16 cellular contexts compared by ENCODE assay signal in genomic region chr14:90263748-90264449, GRCh38. TPM values are rescaled to one million over a fixed set of nuclear protein-coding genes. Genes with fewer than 3 reads are reported as not detected.
DNase-seq lines count a peak whose midpoint lies in the region; ATAC-seq and FAIRE-seq lines count a peak whose summit lies in the region.
"Had no signal": no experiment of that assay in that cellular context is flagged by ENCODE, and none has a peak within 500 bp of the region (broad histone marks: within the 10 kb centered on the region; RNA-seq: fewer than 3 reads in every experiment).

No MANE protein-coding gene starts in this region.

- H3K4me1 ChIP-seq in CD4-positive, CD25-positive, alpha-beta regulatory T cell (ENCODE audit: control insufficient read depth, insufficient read depth, low read length, poor library complexity, severe bottlenecking), result peaks cover 13% of the 10 kb centered on the region
- H3K4me1 ChIP-seq: gastroesophageal sphincter had no signal

- peak overlapping the region in 2 of 4 donors; percentile 24 to 33 for H3K4me3 Mint-ChIP-seq in CD4-positive, CD25-positive, alpha-beta regulatory T cell
- H3K4me3 Mint-ChIP-seq: B cell had no signal

- peak overlapping the region; percentile 57 for H3K27ac ChIP-seq in CD4-positive, CD25-positive, alpha-beta regulatory T cell (ENCODE audit: insufficient read depth, low read length, poor library complexity, severe bottlenecking)
- H3K27ac ChIP-seq: gastroesophageal sphincter, HL-60, right atrium auricular region had no signal

- H3K4me3 ChIP-seq in CD4-positive, CD25-positive, alpha-beta regulatory T cell (ENCODE audit: low read depth, low read length), result peak overlapping the region; percentile 13
- H3K4me3 ChIP-seq: gastroesophageal sphincter, lung, right atrium auricular region had no signal

- no peaks in the 10 kb centered on the region for H3K27me3 ChIP-seq in CD4-positive, CD25-positive, alpha-beta regulatory T cell (ENCODE audit: control insufficient read depth, insufficient read depth, low read length)
- H3K27me3 ChIP-seq: gastroesophageal sphincter, right atrium auricular region had no signal

- H3K27me3 Mint-ChIP-seq in CD4-positive, CD25-positive, alpha-beta regulatory T cell, result no peaks in the 10 kb centered on the region
- H3K27me3 Mint-ChIP-seq: B cell had no signal

- H3K36me3 ChIP-seq in CD4-positive, CD25-positive, alpha-beta regulatory T cell (ENCODE audit: control insufficient read depth, insufficient read depth, low read length), result peaks cover 80% of the 10 kb centered on the region

- FAIRE-seq in GM19239 (lab: Jason Lieb, UNC), result peak; percentile 14

- peaks cover 4 to 30% (median 12%) of the 10 kb centered on the region in 4 donors for H3K4me1 Mint-ChIP-seq in CD4-positive, CD25-positive, alpha-beta regulatory T cell
- H3K4me1 Mint-ChIP-seq: B cell had no signal

- H3K36me3 Mint-ChIP-seq in CD4-positive, CD25-positive, alpha-beta regulatory T cell, result peaks cover 34% of the 10 kb centered on the region

- ATAC-seq in CD4-positive, CD25-positive, alpha-beta regulatory T cell (ENCODE audit: low read depth in 2 of 2), result no peak
- ATAC-seq in HG02763 (IDR thresholded peaks at IDR 0.05; ENCODE audit: unreplicated experiment) (peak; percentile 59), HG03521 (IDR thresholded peaks at IDR 0.05; ENCODE audit: unreplicated experiment) (peak; percentile 74)
- ATAC-seq: gastroesophageal sphincter had no signal

- H3K27ac Mint-ChIP-seq in CD4-positive, CD25-positive, alpha-beta regulatory T cell, result peak overlapping the region in 2 of 3 donors; percentile 47 to 59
- H3K27ac Mint-ChIP-seq: B cell had no signal

- no peaks in the 10 kb centered on the region for H3K9me3 Mint-ChIP-seq in CD4-positive, CD25-positive, alpha-beta regulatory T cell

- no peaks in the 10 kb centered on the region for H3K9me3 ChIP-seq in CD4-positive, CD25-positive, alpha-beta regulatory T cell (ENCODE audit: control insufficient read depth in 2 of 2, low read length in 2 of 2)
- H3K9me3 ChIP-seq: gastroesophageal sphincter, right atrium auricular region had no signal

- DNase-seq in CD4-positive, CD25-positive, alpha-beta regulatory T cell, result peak in 2 of 3 donors; percentile 20 to 58
- DNase-seq in GM19239 (ENCODE audit: insufficient read length, low spot score) (peak; percentile 30), HPDE6-E6E7 (ENCODE audit: extremely low spot score) (no peak), middle frontal gyrus (ENCODE audit: extremely low spot score, low spot score) (no peak), HT-29 (ENCODE audit: low spot score) (no peak), cortex of kidney (lab: John Stamatoyannopoulos, UW) (no peak)
- DNase-seq: activated effector memory CD4-positive, alpha-beta T cell treated with Interleukin-2 at 50 U/mL for 16 hours; dermis blood vessel endothelial cell; NCI-H1436 had no signal

RNA-seq across cellular contexts. Expression of gene PSMC1, which starts 7.5 kb away (rescaled TPM):
- 73.7 TPM for total RNA-seq in CD4-positive, CD25-positive, alpha-beta regulatory T cell
- 100 to 1,000 TPM in 3 of 4 donors, 10 to 100 TPM in 1; 98.8 to 162 (median 121) TPM for polyA plus RNA-seq in CD4-positive, CD25-positive, alpha-beta regulatory T cell
- total RNA-seq in HT-29 (2014; rRNA removed; shearing (Covaris generic)), result 44.2 and 46.0 TPM in 2 replicates

Comparison
In these comparisons a context has a peak if more than half of its experiments do, and no peak if none do; other contexts are left out.
1. ATAC-seq: peak in HG02763 (single experiment) and HG03521 (single experiment); none in CD4-positive, CD25-positive, alpha-beta regulatory T cell (0 of 2).
2. DNase-seq: peak in CD4-positive, CD25-positive, alpha-beta regulatory T cell (2 of 3) and GM19239 (single experiment); none in HPDE6-E6E7 (single experiment), middle frontal gyrus (single experiment), HT-29 (single experiment) and cortex of kidney (single experiment).